Comparison of ENCODE assay signal across 1 cellular context in the genomic region with DNA sequence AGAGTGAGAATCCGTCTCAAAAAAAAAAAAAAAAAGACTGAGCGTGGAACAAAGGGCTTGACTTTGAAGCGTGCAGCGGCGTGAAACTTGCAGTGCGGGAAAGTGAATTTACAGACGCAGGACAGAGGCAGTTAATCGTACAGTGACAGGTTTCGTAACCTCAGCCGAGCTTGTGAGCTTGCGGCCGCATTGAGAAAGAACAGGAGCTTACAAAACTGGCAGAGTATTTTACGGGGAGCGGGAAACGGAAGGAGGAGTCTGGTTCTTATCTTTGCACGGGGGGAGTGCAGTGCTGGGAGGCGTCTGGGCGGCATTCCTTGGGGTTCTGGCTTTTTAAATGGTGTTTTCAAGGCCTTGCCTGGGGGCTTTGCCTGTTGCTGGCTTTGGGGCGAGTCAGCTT.
TF ChIP-seq lines count a peak whose summit lies in the region.

No MANE protein-coding gene starts in this region.

TF ChIP-seq in K562, 482 proteins besides CTCF, POLR2A, EP300 and RAD21 (continued from another document and continues in another):
- TF ChIP-seq MYC (IDR thresholded peaks at IDR 0.05; ENCODE audit: low read depth, low read length) (peak; percentile 17; the same call in 1 of the 2 replicates), MYC (CRISPR knock-in tag; IDR thresholded peaks at IDR 0.05; ENCODE audit: borderline replicate concordance, low read depth) (no peak), SP1 (CRISPR knock-in tag; IDR thresholded peaks at IDR 0.05) (no peak), RBM14 (IDR thresholded peaks at IDR 0.05; ENCODE audit: borderline replicate concordance, insufficient read depth, low read depth, low read length) (no peak), SMARCA4 (IDR thresholded peaks at IDR 0.05) (peak; percentile 72), MTA3 (IDR thresholded peaks at IDR 0.05; ENCODE audit: borderline replicate concordance) (0 out of 2 replicates have a peak, but pooled peaks have one; percentile 25), ZBTB7A (IDR thresholded peaks at IDR 0.05; ENCODE audit: borderline replicate concordance, control insufficient read depth, low read depth, low read length) (peak; percentile 65; the same call in 1 of the 2 replicates), ELF1 (tag; IDR thresholded peaks at IDR 0.05) (peak; percentile 18; the same call in 1 of the 2 replicates), NFATC3 (IDR thresholded peaks at IDR 0.05) (peak; percentile 63; the same call in 1 of the 2 replicates), NRF1 (conservative IDR thresholded peaks at IDR 0.05 in 1 of 2, IDR thresholded peaks at IDR 0.05 in 1 of 2) (peak; percentile 26 to 36; a peak in 2 of 4 replicates), CBX3 (IDR thresholded peaks at IDR 0.05; ENCODE audit: borderline replicate concordance in 1 of 2, low read length in 2 of 2) (peak in 1 of 2 experiments; percentile 69; a peak in 2 of 3 replicates), ZNF436 (CRISPR knock-in tag; IDR thresholded peaks at IDR 0.05) (no peak), TAF9B (IDR thresholded peaks at IDR 0.05; ENCODE audit: partially characterized antibody) (peak; percentile 42), SMAD1 (IDR thresholded peaks at IDR 0.05; ENCODE audit: low read depth, low read length, partially characterized antibody) (no peak), TEAD1 (CRISPR knock-in tag; IDR thresholded peaks at IDR 0.05) (peak in 1 of 2 experiments; percentile 74; a peak in 1 of 4 replicates), CREBBP (IDR thresholded peaks at IDR 0.05; ENCODE audit: low read depth, low read length) (no peak), TRIM28 (IDR thresholded peaks at IDR 0.05) (peak; percentile 78; the same call in 1 of the 2 replicates), CBFA2T2 (conservative IDR thresholded peaks at IDR 0.05) (peak; percentile 49), JUND (IDR thresholded peaks at IDR 0.05; ENCODE audit: borderline replicate concordance, low read depth, low read length) (peak; percentile 42; the same call in 1 of the 2 replicates), JUND (tag; IDR thresholded peaks at IDR 0.05; ENCODE audit: borderline replicate concordance, low read depth, low read length) (no peak; the same call in 2 of the 3 replicates), COPS2 (conservative IDR thresholded peaks at IDR 0.05) (no peak), CEBPB (tag; IDR thresholded peaks at IDR 0.05) (peak; percentile 98), MCM2 (IDR thresholded peaks at IDR 0.05; ENCODE audit: low read depth) (no peak), ARNT (IDR thresholded peaks at IDR 0.05) (0 out of 4 replicates have a peak, but pooled peaks of 1 of the 2 experiments have one; percentile 24), HDAC6 (IDR thresholded peaks at IDR 0.05; ENCODE audit: low read depth, low read length) (no peak), CSDE1 (IDR thresholded peaks at IDR 0.05) (no peak), BHLHE40 (IDR thresholded peaks at IDR 0.05; ENCODE audit: low read length) (peak; percentile 75), TCF3 (CRISPR knock-in tag; IDR thresholded peaks at IDR 0.05) (peak; percentile 25; the same call in 1 of the 2 replicates), MTF1 (CRISPR knock-in tag; IDR thresholded peaks at IDR 0.05; ENCODE audit: borderline replicate concordance) (no peak), ZNF79 (CRISPR knock-in tag; IDR thresholded peaks at IDR 0.05; ENCODE audit: low read depth) (no peak), KLF13 (tag; IDR thresholded peaks at IDR 0.05; ENCODE audit: borderline replicate concordance, low read depth) (no peak), NFIC (IDR thresholded peaks at IDR 0.05) (peak; percentile 18; the same call in 1 of the 2 replicates), MAZ (CRISPR knock-in tag; conservative IDR thresholded peaks at IDR 0.05 in 1 of 2, IDR thresholded peaks at IDR 0.05 in 1 of 2) (peak; percentile 54 to 72; a peak in 3 of 4 replicates), CBFA2T3 (IDR thresholded peaks at IDR 0.05) (peak; percentile 64), POLR2G (IDR thresholded peaks at IDR 0.05; ENCODE audit: low read depth, low read length) (peak; percentile 60), NEUROD1 (IDR thresholded peaks at IDR 0.05; ENCODE audit: borderline replicate concordance, low read depth, low read length, partially characterized antibody) (peak; percentile 20), ZNF217 (CRISPR knock-in tag; IDR thresholded peaks at IDR 0.05) (no peak), ZNF445 (CRISPR knock-in tag; IDR thresholded peaks at IDR 0.05; ENCODE audit: low read depth) (no peak), ZNF239 (CRISPR knock-in tag; IDR thresholded peaks at IDR 0.05) (no peak), NCOA2 (IDR thresholded peaks at IDR 0.05; ENCODE audit: partially characterized antibody in 2 of 2) (no peak), ZNF551 (CRISPR knock-in tag; IDR thresholded peaks at IDR 0.05) (no peak), SOX6 (IDR thresholded peaks at IDR 0.05) (peak; percentile 62), ATF1 (CRISPR knock-in tag; IDR thresholded peaks at IDR 0.05) (no peak), ATF1 (tag; IDR thresholded peaks at IDR 0.05) (0 out of 2 replicates have a peak, but pooled peaks have one; percentile 19), CBX2 (IDR thresholded peaks at IDR 0.05; ENCODE audit: insufficient read depth, low read length, poor library complexity, severe bottlenecking) (no peak), SMARCE1 (IDR thresholded peaks at IDR 0.05) (peak; percentile 47; the same call in 1 of the 2 replicates), ZBED1 (IDR thresholded peaks at IDR 0.05) (no peak), HDAC1 (IDR thresholded peaks at IDR 0.05) (peak in 1 of 2 experiments; percentile 38; a peak in 1 of 4 replicates), L3MBTL2 (IDR thresholded peaks at IDR 0.05) (peak; percentile 86), STAT5A (IDR thresholded peaks at IDR 0.05; ENCODE audit: borderline replicate concordance, low read length) (0 out of 2 replicates have a peak, but pooled peaks have one; percentile 9), HDAC3 (IDR thresholded peaks at IDR 0.05; ENCODE audit: borderline replicate concordance, partially characterized antibody) (peak; percentile 33), ZNF197 (CRISPR knock-in tag; IDR thresholded peaks at IDR 0.05; ENCODE audit: low read depth) (no peak), CEBPG (CRISPR knock-in tag; IDR thresholded peaks at IDR 0.05) (peak; percentile 72), CEBPG (tag; conservative IDR thresholded peaks at IDR 0.05 in 1 of 2, IDR thresholded peaks at IDR 0.05 in 1 of 2) (peak; percentile 73 to 90), DNMT1 (IDR thresholded peaks at IDR 0.05) (no peak), TAL1 (IDR thresholded peaks at IDR 0.05) (peak; percentile 31; the same call in 1 of the 2 replicates), ZNF780A (CRISPR knock-in tag; IDR thresholded peaks at IDR 0.05) (no peak), GABPA (tag; conservative IDR thresholded peaks at IDR 0.05; ENCODE audit: low read depth) (peak; percentile 54), HDAC2 (IDR thresholded peaks at IDR 0.05) (peak; percentile 43; the same call in 1 of the 2 replicates)
- TF ChIP-seq, protein P1, sequence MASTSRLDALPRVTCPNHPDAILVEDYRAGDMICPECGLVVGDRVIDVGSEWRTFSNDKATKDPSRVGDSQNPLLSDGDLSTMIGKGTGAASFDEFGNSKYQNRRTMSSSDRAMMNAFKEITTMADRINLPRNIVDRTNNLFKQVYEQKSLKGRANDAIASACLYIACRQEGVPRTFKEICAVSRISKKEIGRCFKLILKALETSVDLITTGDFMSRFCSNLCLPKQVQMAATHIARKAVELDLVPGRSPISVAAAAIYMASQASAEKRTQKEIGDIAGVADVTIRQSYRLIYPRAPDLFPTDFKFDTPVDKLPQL (IDR thresholded peaks at IDR 0.05; ENCODE audit: extremely low read depth, insufficient read length), result no peak
- TF ChIP-seq, protein P2, sequence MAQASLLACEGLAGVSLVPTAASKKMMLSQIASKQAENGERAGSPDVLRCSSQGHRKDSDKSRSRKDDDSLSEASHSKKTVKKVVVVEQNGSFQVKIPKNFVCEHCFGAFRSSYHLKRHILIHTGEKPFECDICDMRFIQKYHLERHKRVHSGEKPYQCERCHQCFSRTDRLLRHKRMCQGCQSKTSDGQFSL (CRISPR knock-in tag; IDR thresholded peaks at IDR 0.05), result no peak
- TF ChIP-seq, protein P2 (tag; IDR thresholded peaks at IDR 0.05), result peak in 1 of 2 experiments; percentile 34; a peak in 1 of 4 replicates
- TF ChIP-seq, protein P3, sequence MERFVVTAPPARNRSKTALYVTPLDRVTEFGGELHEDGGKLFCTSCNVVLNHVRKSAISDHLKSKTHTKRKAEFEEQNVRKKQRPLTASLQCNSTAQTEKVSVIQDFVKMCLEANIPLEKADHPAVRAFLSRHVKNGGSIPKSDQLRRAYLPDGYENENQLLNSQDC (CRISPR knock-in tag; IDR thresholded peaks at IDR 0.05), result no peak
- TF ChIP-seq, protein P4, sequence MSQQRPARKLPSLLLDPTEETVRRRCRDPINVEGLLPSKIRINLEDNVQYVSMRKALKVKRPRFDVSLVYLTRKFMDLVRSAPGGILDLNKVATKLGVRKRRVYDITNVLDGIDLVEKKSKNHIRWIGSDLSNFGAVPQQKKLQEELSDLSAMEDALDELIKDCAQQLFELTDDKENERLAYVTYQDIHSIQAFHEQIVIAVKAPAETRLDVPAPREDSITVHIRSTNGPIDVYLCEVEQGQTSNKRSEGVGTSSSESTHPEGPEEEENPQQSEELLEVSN (IDR thresholded peaks at IDR 0.05; ENCODE audit: borderline replicate concordance in 1 of 2, extremely low read depth in 1 of 2, insufficient read depth in 1 of 2, insufficient read length in 1 of 2, low read depth in 1 of 2, low read length in 1 of 2, poor library complexity in 1 of 2, severe bottlenecking in 1 of 2), result peak; percentile 68 to 84
- TF ChIP-seq, protein P5, sequence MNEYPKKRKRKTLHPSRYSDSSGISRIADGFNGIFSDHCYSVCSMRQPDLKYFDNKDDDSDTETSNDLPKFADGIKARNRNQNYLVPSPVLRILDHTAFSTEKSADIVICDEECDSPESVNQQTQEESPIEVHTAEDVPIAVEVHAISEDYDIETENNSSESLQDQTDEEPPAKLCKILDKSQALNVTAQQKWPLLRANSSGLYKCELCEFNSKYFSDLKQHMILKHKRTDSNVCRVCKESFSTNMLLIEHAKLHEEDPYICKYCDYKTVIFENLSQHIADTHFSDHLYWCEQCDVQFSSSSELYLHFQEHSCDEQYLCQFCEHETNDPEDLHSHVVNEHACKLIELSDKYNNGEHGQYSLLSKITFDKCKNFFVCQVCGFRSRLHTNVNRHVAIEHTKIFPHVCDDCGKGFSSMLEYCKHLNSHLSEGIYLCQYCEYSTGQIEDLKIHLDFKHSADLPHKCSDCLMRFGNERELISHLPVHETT (CRISPR knock-in tag; conservative IDR thresholded peaks at IDR 0.05 in 1 of 2, IDR thresholded peaks at IDR 0.05 in 1 of 2), result 0 out of 4 replicates have a peak, but pooled peaks of 1 of the 2 experiments have one; percentile 47
- TF ChIP-seq, protein P6, sequence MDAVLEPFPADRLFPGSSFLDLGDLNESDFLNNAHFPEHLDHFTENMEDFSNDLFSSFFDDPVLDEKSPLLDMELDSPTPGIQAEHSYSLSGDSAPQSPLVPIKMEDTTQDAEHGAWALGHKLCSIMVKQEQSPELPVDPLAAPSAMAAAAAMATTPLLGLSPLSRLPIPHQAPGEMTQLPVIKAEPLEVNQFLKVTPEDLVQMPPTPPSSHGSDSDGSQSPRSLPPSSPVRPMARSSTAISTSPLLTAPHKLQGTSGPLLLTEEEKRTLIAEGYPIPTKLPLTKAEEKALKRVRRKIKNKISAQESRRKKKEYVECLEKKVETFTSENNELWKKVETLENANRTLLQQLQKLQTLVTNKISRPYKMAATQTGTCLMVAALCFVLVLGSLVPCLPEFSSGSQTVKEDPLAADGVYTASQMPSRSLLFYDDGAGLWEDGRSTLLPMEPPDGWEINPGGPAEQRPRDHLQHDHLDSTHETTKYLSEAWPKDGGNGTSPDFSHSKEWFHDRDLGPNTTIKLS (IDR thresholded peaks at IDR 0.05; ENCODE audit: borderline replicate concordance, low read depth), result peak; percentile 25; the same call in 1 of the 2 replicates
- TF ChIP-seq, protein P7, sequence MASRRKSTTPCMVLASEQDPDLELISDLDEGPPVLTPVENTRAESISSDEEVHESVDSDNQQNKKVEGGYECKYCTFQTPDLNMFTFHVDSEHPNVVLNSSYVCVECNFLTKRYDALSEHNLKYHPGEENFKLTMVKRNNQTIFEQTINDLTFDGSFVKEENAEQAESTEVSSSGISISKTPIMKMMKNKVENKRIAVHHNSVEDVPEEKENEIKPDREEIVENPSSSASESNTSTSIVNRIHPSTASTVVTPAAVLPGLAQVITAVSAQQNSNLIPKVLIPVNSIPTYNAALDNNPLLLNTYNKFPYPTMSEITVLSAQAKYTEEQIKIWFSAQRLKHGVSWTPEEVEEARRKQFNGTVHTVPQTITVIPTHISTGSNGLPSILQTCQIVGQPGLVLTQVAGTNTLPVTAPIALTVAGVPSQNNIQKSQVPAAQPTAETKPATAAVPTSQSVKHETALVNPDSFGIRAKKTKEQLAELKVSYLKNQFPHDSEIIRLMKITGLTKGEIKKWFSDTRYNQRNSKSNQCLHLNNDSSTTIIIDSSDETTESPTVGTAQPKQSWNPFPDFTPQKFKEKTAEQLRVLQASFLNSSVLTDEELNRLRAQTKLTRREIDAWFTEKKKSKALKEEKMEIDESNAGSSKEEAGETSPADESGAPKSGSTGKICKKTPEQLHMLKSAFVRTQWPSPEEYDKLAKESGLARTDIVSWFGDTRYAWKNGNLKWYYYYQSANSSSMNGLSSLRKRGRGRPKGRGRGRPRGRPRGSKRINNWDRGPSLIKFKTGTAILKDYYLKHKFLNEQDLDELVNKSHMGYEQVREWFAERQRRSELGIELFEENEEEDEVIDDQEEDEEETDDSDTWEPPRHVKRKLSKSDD (conservative IDR thresholded peaks at IDR 0.05; ENCODE audit: low read length), result no peak
- TF ChIP-seq, protein P8, sequence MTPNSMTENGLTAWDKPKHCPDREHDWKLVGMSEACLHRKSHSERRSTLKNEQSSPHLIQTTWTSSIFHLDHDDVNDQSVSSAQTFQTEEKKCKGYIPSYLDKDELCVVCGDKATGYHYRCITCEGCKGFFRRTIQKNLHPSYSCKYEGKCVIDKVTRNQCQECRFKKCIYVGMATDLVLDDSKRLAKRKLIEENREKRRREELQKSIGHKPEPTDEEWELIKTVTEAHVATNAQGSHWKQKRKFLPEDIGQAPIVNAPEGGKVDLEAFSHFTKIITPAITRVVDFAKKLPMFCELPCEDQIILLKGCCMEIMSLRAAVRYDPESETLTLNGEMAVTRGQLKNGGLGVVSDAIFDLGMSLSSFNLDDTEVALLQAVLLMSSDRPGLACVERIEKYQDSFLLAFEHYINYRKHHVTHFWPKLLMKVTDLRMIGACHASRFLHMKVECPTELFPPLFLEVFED (CRISPR knock-in tag; conservative IDR thresholded peaks at IDR 0.05), result no peak
- TF ChIP-seq, protein P9, sequence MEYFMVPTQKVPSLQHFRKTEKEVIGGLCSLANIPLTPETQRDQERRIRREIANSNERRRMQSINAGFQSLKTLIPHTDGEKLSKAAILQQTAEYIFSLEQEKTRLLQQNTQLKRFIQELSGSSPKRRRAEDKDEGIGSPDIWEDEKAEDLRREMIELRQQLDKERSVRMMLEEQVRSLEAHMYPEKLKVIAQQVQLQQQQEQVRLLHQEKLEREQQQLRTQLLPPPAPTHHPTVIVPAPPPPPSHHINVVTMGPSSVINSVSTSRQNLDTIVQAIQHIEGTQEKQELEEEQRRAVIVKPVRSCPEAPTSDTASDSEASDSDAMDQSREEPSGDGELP (CRISPR knock-in tag; IDR thresholded peaks at IDR 0.05; ENCODE audit: borderline replicate concordance), result 0 out of 2 replicates have a peak, but pooled peaks have one; percentile 16
